Comparison of ENCODE assay signal across 8 cellular contexts in the genomic region with DNA sequence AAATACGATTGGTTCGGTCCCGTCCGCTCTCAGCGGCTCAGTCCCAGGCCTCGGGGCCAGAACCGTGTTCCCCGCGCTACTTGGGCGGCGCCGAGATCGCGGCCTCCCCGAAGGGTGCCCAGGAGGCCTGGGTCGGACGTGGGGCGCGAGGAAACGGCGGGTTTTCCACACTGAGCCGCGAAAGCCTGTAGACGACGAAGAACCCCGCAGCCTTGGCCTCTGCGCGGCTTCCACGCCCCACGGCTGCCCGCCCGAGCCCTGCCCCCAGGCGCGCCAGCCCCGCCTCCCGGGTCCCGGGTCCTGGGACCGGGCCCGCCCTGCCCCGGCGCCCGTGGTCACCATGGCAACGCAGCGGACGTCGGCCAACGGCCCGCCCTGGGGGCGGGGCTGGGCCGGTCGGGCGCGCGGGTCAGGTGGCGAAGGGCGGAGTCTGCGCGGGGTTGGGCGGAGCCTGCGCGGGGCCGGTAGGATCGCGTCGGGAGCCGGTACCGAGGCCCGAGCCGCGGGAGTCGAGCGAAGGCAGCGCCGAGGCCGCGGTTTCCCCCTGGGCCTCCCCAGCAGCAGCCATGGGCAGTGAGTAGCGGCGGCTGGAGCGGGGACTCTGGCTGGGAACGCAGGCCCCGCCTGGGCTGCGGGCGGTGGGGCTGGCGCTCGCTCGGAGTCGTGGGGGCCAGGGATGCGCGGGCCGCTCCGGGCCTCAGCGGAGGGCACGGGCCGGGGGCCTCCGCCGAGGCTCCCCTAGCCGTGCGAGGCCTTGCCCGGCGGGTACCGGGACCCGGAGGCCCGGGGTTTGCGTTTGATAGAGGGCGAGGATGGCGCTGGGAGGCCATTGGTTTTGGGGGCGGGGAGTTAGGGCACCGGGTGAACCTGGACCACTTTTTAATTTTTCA. TPM values are rescaled to one million over a fixed set of nuclear protein-coding genes. Genes with fewer than 3 reads are reported as not detected.
A peak's percentile ranks its signal among the peaks of the same experiment; 100 is the strongest.
DNase-seq lines count a peak whose midpoint lies in the region; ATAC-seq, FAIRE-seq and TF ChIP-seq lines count a peak whose summit lies in the region.

A gene (plus strand): TSS at position 456 of the 890 bp plus-strand sequence. CDS start 111 bp downstream, at position 567.

- peak; percentile 100 for DNase-seq in AG08395 (ENCODE audit: low spot score)
- peak; percentile 95 for DNase-seq in NCI-H2227 (lab: John Stamatoyannopoulos, UW; ENCODE audit: unreplicated experiment)
- DNase-seq in activated CD4-positive, CD25-positive, alpha-beta regulatory T cell (lab: John Stamatoyannopoulos, UW) = peak; percentile 95 to 98 (median 98)
- DNase-seq in central memory CD4-positive, alpha-beta T cell = peak; percentile 97
- no peak for DNase-seq in keratinocyte (ENCODE audit: low read depth, low spot score)
- peak; percentile 93 to 99 (median 96) for DNase-seq in stimulated activated CD4-positive, alpha-beta T cell treated with anti-CD3 and anti-CD28 coated beads, Interleukin-12 subunit alpha, Interleukin-12 subunit beta, amount 100 ng/mL, for 48 hours (ENCODE audit: low read depth in 2 of 3, low spot score in 1 of 3)

- no peaks in the 10 kb centered on the region for H4K20me1 ChIP-seq in keratinocyte (ENCODE audit: control insufficient read depth, extremely low read depth, insufficient read depth, low read length)

- H3K79me2 ChIP-seq in keratinocyte (ENCODE audit: control insufficient read depth, insufficient read depth, low read length) = peaks cover 16% of the 10 kb centered on the region

- no peak for TF ChIP-seq CTCF in keratinocyte (optimal IDR thresholded peaks at IDR 0.05 in 1 of 3, IDR thresholded peaks at IDR 0.05 in 1 of 3, conservative IDR thresholded peaks at IDR 0.05 in 1 of 3; ENCODE audit: extremely low read depth in 1 of 3, insufficient read depth in 2 of 3, low read length in 3 of 3)

- no peak for FAIRE-seq in keratinocyte (lab: Jason Lieb, UNC)

- H3K9me1 ChIP-seq in keratinocyte (ENCODE audit: control insufficient read depth, extremely low read depth, insufficient read depth, low read length) = no peaks in the 10 kb centered on the region

- peak within 1 kb of the TSS; percentile 95 for H3K4me2 ChIP-seq in keratinocyte (ENCODE audit: control insufficient read depth, extremely low read depth, insufficient read depth, low read depth, low read length)

- peak within 1 kb of the TSS; percentile 80 for H3K27ac ChIP-seq in keratinocyte (ENCODE audit: control insufficient read depth, insufficient read depth, low read length)

- H3K4me1 ChIP-seq in keratinocyte (ENCODE audit: control insufficient read depth, extremely low read depth, insufficient read depth, low read length) = no peaks in the 10 kb centered on the region

- ATAC-seq in GM18907 (IDR thresholded peaks at IDR 0.05; ENCODE audit: unreplicated experiment) (peak; percentile 89), HG03139 (IDR thresholded peaks at IDR 0.05; ENCODE audit: unreplicated experiment) (peak; percentile 91)

- H3K4me3 ChIP-seq in keratinocyte (ENCODE audit: control insufficient read depth in 2 of 3, extremely low read depth in 1 of 3, insufficient read depth in 2 of 3, low read depth in 1 of 3, low read length in 3 of 3) = peak within 1 kb of the TSS; percentile 81 to 84 (median 84)

- no peaks in the 10 kb centered on the region for H3K27me3 ChIP-seq in keratinocyte (ENCODE audit: control insufficient read depth, extremely low read depth, insufficient read depth, low read length)

- no peaks in the 10 kb centered on the region for H3K36me3 ChIP-seq in keratinocyte (ENCODE audit: control insufficient read depth in 2 of 2, extremely low read depth in 1 of 2, insufficient read depth in 2 of 2, low read length in 2 of 2)

- H3K9ac ChIP-seq in keratinocyte (ENCODE audit: control insufficient read depth, extremely low read depth, insufficient read depth, low read length) = peak within 1 kb of the TSS; percentile 82

- dilution Hi-C loops in keratinocyte (cut with MboI; ENCODE audit: extremely low pct_ligation_motif_present, low sequenced_read_pairs) = no loop called here

- H3K9me3 ChIP-seq in keratinocyte (ENCODE audit: control insufficient read depth, low read depth, low read length) = no peaks in the 10 kb centered on the region

- peak within 1 kb of the TSS; percentile 96 for H2AFZ ChIP-seq in keratinocyte (ENCODE audit: control insufficient read depth, low read length)

RNA-seq across cellular contexts. Expression of the gene that starts here (rescaled TPM):
- polyA plus RNA-seq in keratinocyte = 11.5 to 13.7 TPM (median 13.5 TPM) in 3 replicates
- polyA plus RNA-seq in keratinocyte (2011; ENCODE audit: low read depth) = 2.8 TPM
- polyA plus RNA-seq in keratinocyte (2011; cell fraction: cytosol; rRNA removed) = 6.4 and 10.3 TPM in 2 replicates
- 36.4 and 40.0 TPM in 2 replicates for polyA plus RNA-seq in keratinocyte (2011; cell fraction: nucleus; rRNA removed)
- polyA plus RNA-seq in keratinocyte (2012; ENCODE audit: low replicate concordance) = 5.7 and 7.0 TPM in 2 replicates
- polyA minus RNA-seq in keratinocyte = 3.2 to 13.8 TPM (median 8.9 TPM) in 3 replicates
- polyA minus RNA-seq in keratinocyte (2011; cell fraction: cytosol; rRNA and poly(A)+ RNA removed) = 7.9 TPM
- polyA minus RNA-seq in keratinocyte (2011; cell fraction: nucleus; rRNA and poly(A)+ RNA removed) = 13.3 and 16.3 TPM in 2 replicates
